Comparison of ENCODE assay signal across 8 cellular contexts in the genomic region with DNA sequence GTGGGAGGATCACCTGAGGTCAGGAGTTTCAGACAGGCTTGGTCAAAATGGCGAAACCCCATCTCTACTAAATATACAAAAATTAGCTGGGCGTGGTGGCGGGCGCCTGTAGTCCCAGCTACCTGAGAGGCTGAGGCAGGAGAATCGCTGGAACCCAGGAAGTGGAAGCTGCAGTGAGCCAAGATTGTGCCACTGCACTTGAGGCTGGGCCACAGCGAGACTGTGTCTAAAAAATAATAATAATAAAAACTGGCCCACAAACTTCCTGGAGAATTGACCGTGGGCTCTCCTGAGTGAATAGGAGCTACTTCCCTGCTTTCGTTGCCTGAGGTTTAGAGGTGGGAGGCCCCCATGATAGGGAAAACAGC. TPM values are rescaled to one million over a fixed set of nuclear protein-coding genes. Genes with fewer than 3 reads are reported as not detected.
"Had no signal": no experiment of that assay in that cellular context is flagged by ENCODE, and none has a peak within 500 bp of the region (broad histone marks: within the 10 kb centered on the region; RNA-seq: fewer than 3 reads in every experiment).

No MANE protein-coding gene starts in this region.

RNA-seq across cellular contexts. Expression of gene HPD, which starts 17.4 kb away (rescaled TPM):
- total RNA-seq: chondrocyte, dermis blood vessel endothelial cell, dermis microvascular lymphatic vessel endothelial cell, endothelial cell of umbilical vein, fibroblast of villous mesenchyme, foreskin keratinocyte, frontal cortex, glomerular endothelial cell had no signal
- polyA plus RNA-seq: endothelial cell of umbilical vein, foreskin keratinocyte had no signal
